Comparison of ENCODE assay signal across 1 cellular context in genomic region chr7:138161600-138162081, GRCh38.
TF ChIP-seq lines count a peak whose summit lies in the region.

No MANE protein-coding gene starts in this region.

TF ChIP-seq in HEK293, 187 proteins besides CTCF, POLR2A, EP300 and RAD21 (continued from another document and continues in another):
- no peak for TF ChIP-seq ZBTB10 (tag by site-specific recombination; IDR thresholded peaks at IDR 0.05)
- no peak for TF ChIP-seq ZNF701 (tag by site-specific recombination; IDR thresholded peaks at IDR 0.05)
- TF ChIP-seq, protein P1, sequence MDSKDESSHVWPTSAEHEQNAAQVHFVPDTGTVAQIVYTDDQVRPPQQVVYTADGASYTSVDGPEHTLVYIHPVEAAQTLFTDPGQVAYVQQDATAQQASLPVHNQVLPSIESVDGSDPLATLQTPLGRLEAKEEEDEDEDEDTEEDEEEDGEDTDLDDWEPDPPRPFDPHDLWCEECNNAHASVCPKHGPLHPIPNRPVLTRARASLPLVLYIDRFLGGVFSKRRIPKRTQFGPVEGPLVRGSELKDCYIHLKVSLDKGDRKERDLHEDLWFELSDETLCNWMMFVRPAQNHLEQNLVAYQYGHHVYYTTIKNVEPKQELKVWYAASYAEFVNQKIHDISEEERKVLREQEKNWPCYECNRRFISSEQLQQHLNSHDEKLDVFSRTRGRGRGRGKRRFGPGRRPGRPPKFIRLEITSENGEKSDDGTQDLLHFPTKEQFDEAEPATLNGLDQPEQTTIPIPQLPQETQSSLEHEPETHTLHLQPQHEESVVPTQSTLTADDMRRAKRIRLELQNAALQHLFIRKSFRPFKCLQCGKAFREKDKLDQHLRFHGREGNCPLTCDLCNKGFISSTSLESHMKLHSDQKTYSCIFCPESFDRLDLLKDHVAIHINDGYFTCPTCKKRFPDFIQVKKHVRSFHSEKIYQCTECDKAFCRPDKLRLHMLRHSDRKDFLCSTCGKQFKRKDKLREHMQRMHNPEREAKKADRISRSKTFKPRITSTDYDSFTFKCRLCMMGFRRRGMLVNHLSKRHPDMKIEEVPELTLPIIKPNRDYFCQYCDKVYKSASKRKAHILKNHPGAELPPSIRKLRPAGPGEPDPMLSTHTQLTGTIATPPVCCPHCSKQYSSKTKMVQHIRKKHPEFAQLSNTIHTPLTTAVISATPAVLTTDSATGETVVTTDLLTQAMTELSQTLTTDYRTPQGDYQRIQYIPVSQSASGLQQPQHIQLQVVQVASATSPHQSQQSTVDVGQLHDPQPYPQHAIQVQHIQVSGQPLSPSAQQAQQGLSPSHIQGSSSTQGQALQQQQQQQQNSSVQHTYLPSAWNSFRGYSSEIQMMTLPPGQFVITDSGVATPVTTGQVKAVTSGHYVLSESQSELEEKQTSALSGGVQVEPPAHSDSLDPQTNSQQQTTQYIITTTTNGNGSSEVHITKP (tag by site-specific recombination; IDR thresholded peaks at IDR 0.05), result no peak
- TF ChIP-seq ZNF19 (tag by site-specific recombination; IDR thresholded peaks at IDR 0.05; ENCODE audit: low read depth), result no peak
- no peak for TF ChIP-seq RBAK (tag by site-specific recombination; IDR thresholded peaks at IDR 0.05)
- no peak for TF ChIP-seq ZNF704 (tag by site-specific recombination; IDR thresholded peaks at IDR 0.05)
- no peak for TF ChIP-seq ZNF830 (tag by site-specific recombination; IDR thresholded peaks at IDR 0.05; ENCODE audit: low read depth)
- TF ChIP-seq SCRT1 (tag by site-specific recombination; IDR thresholded peaks at IDR 0.05; ENCODE audit: borderline replicate concordance), result no peak
- TF ChIP-seq ZBTB49 (tag by site-specific recombination; IDR thresholded peaks at IDR 0.05; ENCODE audit: low read depth), result no peak
- no peak for TF ChIP-seq ZNF433 (tag by site-specific recombination; IDR thresholded peaks at IDR 0.05; ENCODE audit: low read depth)
- no peak for TF ChIP-seq ZNF670 (tag by site-specific recombination; IDR thresholded peaks at IDR 0.05; ENCODE audit: low read depth)
- TF ChIP-seq ZBTB21 (tag by site-specific recombination; IDR thresholded peaks at IDR 0.05), result no peak
- no peak for TF ChIP-seq KLF17 (tag by site-specific recombination; IDR thresholded peaks at IDR 0.05)
- TF ChIP-seq ZBTB1 (tag by site-specific recombination; IDR thresholded peaks at IDR 0.05), result no peak
- TF ChIP-seq WT1 (tag by site-specific recombination; IDR thresholded peaks at IDR 0.05), result no peak
- no peak for TF ChIP-seq ZNF776 (tag by site-specific recombination; IDR thresholded peaks at IDR 0.05; ENCODE audit: borderline replicate concordance)
- TF ChIP-seq SALL2 (tag by site-specific recombination; IDR thresholded peaks at IDR 0.05; ENCODE audit: borderline replicate concordance), result no peak
- 0 out of 2 replicates have a peak, but pooled peaks have one; percentile 21 for TF ChIP-seq ZNF335 (tag by site-specific recombination; conservative IDR thresholded peaks at IDR 0.05)
- TF ChIP-seq ZNF416 (tag by site-specific recombination; IDR thresholded peaks at IDR 0.05), result no peak
- no peak for TF ChIP-seq MEIS1 (CRISPR knock-in tag; IDR thresholded peaks at IDR 0.05; ENCODE audit: borderline replicate concordance)
- TF ChIP-seq ZNF239 (tag by site-specific recombination; IDR thresholded peaks at IDR 0.05), result no peak
- peak; percentile 24; the same call in 1 of the 2 replicates for TF ChIP-seq ZBTB17 (tag by site-specific recombination; IDR thresholded peaks at IDR 0.05)
- TF ChIP-seq ZNF214 (tag by site-specific recombination; IDR thresholded peaks at IDR 0.05; ENCODE audit: borderline replicate concordance), result no peak
- no peak for TF ChIP-seq IKZF3 (tag by site-specific recombination; IDR thresholded peaks at IDR 0.05)
- no peak for TF ChIP-seq ZNF324 (tag by site-specific recombination; IDR thresholded peaks at IDR 0.05)
- TF ChIP-seq KLF10 (tag by site-specific recombination; IDR thresholded peaks at IDR 0.05), result no peak
- TF ChIP-seq ZBTB26 (tag by site-specific recombination; optimal IDR thresholded peaks at IDR 0.05), result no peak
- TF ChIP-seq ZNF600 (tag by site-specific recombination; IDR thresholded peaks at IDR 0.05), result peak; percentile 63
- no peak for TF ChIP-seq ZNF549 (tag by site-specific recombination; IDR thresholded peaks at IDR 0.05)
- TF ChIP-seq, protein P2, sequence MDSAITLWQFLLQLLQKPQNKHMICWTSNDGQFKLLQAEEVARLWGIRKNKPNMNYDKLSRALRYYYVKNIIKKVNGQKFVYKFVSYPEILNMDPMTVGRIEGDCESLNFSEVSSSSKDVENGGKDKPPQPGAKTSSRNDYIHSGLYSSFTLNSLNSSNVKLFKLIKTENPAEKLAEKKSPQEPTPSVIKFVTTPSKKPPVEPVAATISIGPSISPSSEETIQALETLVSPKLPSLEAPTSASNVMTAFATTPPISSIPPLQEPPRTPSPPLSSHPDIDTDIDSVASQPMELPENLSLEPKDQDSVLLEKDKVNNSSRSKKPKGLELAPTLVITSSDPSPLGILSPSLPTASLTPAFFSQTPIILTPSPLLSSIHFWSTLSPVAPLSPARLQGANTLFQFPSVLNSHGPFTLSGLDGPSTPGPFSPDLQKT (IDR thresholded peaks at IDR 0.05; ENCODE audit: borderline replicate concordance, low read depth, low read length), result no peak
- TF ChIP-seq ZNF37A (tag by site-specific recombination; IDR thresholded peaks at IDR 0.05), result no peak
- TF ChIP-seq GLI4 (tag by site-specific recombination; IDR thresholded peaks at IDR 0.05), result no peak
- no peak for TF ChIP-seq ZNF548 (tag by site-specific recombination; IDR thresholded peaks at IDR 0.05)
- no peak for TF ChIP-seq ZNF518A (tag by site-specific recombination; conservative IDR thresholded peaks at IDR 0.05; ENCODE audit: low read depth)
- TF ChIP-seq ZNF626 (tag by site-specific recombination; IDR thresholded peaks at IDR 0.05), result no peak
- TF ChIP-seq ZNF175 (tag by site-specific recombination; IDR thresholded peaks at IDR 0.05), result no peak
- no peak for TF ChIP-seq ZSCAN30 (tag by site-specific recombination; IDR thresholded peaks at IDR 0.05)
- TF ChIP-seq ZNF785 (tag by site-specific recombination; IDR thresholded peaks at IDR 0.05), result no peak
- TF ChIP-seq ZNF280D (tag by site-specific recombination; IDR thresholded peaks at IDR 0.05), result 0 out of 2 replicates have a peak, but pooled peaks have one; percentile 35
- TF ChIP-seq SP2 (tag by site-specific recombination; IDR thresholded peaks at IDR 0.05), result no peak
